1 cellular context compared by ENCODE assay signal in genomic region chr17:18158022-18158600, GRCh38.
TF ChIP-seq lines count a peak whose summit lies in the region.

No MANE protein-coding gene starts in this region.

TF ChIP-seq in K562, 482 proteins besides CTCF, POLR2A, EP300 and RAD21 (continued from another document):
- peak; percentile 40; the same call in 1 of the 2 replicates for TF ChIP-seq CREB3L1 (IDR thresholded peaks at IDR 0.05; ENCODE audit: borderline replicate concordance, low read depth)
- 0 out of 2 replicates have a peak, but pooled peaks have one; percentile 7 for TF ChIP-seq CEBPG (CRISPR knock-in tag; IDR thresholded peaks at IDR 0.05)
- no peak for TF ChIP-seq CEBPG (tag; conservative IDR thresholded peaks at IDR 0.05 in 1 of 2, IDR thresholded peaks at IDR 0.05 in 1 of 2)
- no peak for TF ChIP-seq ZNF398 (CRISPR knock-in tag; IDR thresholded peaks at IDR 0.05)
- TF ChIP-seq ZNF445 (CRISPR knock-in tag; IDR thresholded peaks at IDR 0.05; ENCODE audit: low read depth) = no peak
- no peak for TF ChIP-seq MAX (CRISPR knock-in tag; IDR thresholded peaks at IDR 0.05)
- peak; percentile 94 for TF ChIP-seq CREM (IDR thresholded peaks at IDR 0.05; ENCODE audit: low read depth)
- no peak for TF ChIP-seq MEF2D (tag; conservative IDR thresholded peaks at IDR 0.05; ENCODE audit: low read depth)
- no peak for TF ChIP-seq HOXB6 (CRISPR knock-in tag; IDR thresholded peaks at IDR 0.05; ENCODE audit: borderline replicate concordance)
- TF ChIP-seq HDGF (IDR thresholded peaks at IDR 0.05) = 0 out of 2 replicates have a peak, but pooled peaks have one; percentile 46
- TF ChIP-seq FOXK1 (CRISPR knock-in tag; IDR thresholded peaks at IDR 0.05; ENCODE audit: borderline replicate concordance) = no peak
- no peak for TF ChIP-seq BCLAF1 (IDR thresholded peaks at IDR 0.05; ENCODE audit: borderline replicate concordance in 1 of 2, control insufficient read depth in 1 of 2, low read depth in 2 of 2, low read length in 1 of 2)
- TF ChIP-seq ZNF24 (IDR thresholded peaks at IDR 0.05) = no peak
- no peak for TF ChIP-seq ZNF12 (CRISPR knock-in tag; IDR thresholded peaks at IDR 0.05)
- TF ChIP-seq MAFF (IDR thresholded peaks at IDR 0.05; ENCODE audit: low read length) = no peak
- no peak for TF ChIP-seq RFX7 (CRISPR knock-in tag; IDR thresholded peaks at IDR 0.05)
- no peak for TF ChIP-seq BDP1 (IDR thresholded peaks at IDR 0.05; ENCODE audit: insufficient read depth, insufficient read length)
- no peak for TF ChIP-seq ZNF778 (CRISPR knock-in tag; IDR thresholded peaks at IDR 0.05)
- no peak for TF ChIP-seq EP400 (IDR thresholded peaks at IDR 0.05)
- no peak for TF ChIP-seq ZFP1 (CRISPR knock-in tag; IDR thresholded peaks at IDR 0.05)
- no peak for TF ChIP-seq ZNF639 (CRISPR knock-in tag; conservative IDR thresholded peaks at IDR 0.05 in 1 of 2, IDR thresholded peaks at IDR 0.05 in 1 of 2)
- peak; percentile 36; the same call in 1 of the 2 replicates for TF ChIP-seq PHF8 (IDR thresholded peaks at IDR 0.05; ENCODE audit: borderline replicate concordance, low read length)
- TF ChIP-seq ZBTB7A (IDR thresholded peaks at IDR 0.05; ENCODE audit: borderline replicate concordance, control insufficient read depth, low read depth, low read length) = peak; percentile 27; the same call in 1 of the 2 replicates
- TF ChIP-seq CBFA2T3 (IDR thresholded peaks at IDR 0.05) = no peak
- no peak for TF ChIP-seq ZBTB40 (IDR thresholded peaks at IDR 0.05)
- TF ChIP-seq ZBTB40 (CRISPR knock-in tag; IDR thresholded peaks at IDR 0.05) = no peak
- TF ChIP-seq KDM2B (CRISPR knock-in tag; IDR thresholded peaks at IDR 0.05) = no peak
- TF ChIP-seq YY1 (IDR thresholded peaks at IDR 0.05; ENCODE audit: borderline replicate concordance in 1 of 3, control insufficient read depth in 1 of 3, extremely low read depth in 1 of 3, insufficient read depth in 3 of 3, insufficient read length in 1 of 3, insufficient replicate concordance in 2 of 3, low read depth in 1 of 3, low read length in 2 of 3) = no peak
- no peak for TF ChIP-seq RFX1 (IDR thresholded peaks at IDR 0.05)
- TF ChIP-seq SLC30A9 (CRISPR knock-in tag; IDR thresholded peaks at IDR 0.05) = no peak
- peak; percentile 54 for TF ChIP-seq RBFOX2 (IDR thresholded peaks at IDR 0.05; ENCODE audit: low read depth, low read length)
- no peak for TF ChIP-seq USF1 (CRISPR knock-in tag; IDR thresholded peaks at IDR 0.05)
- no peak for TF ChIP-seq ZNF699 (CRISPR knock-in tag; IDR thresholded peaks at IDR 0.05; ENCODE audit: insufficient replicate concordance)
- TF ChIP-seq NR0B1 (IDR thresholded peaks at IDR 0.05; ENCODE audit: partially characterized antibody) = no peak
- no peak for TF ChIP-seq HDAC8 (tag; IDR thresholded peaks at IDR 0.05)
- TF ChIP-seq TFAP4 (CRISPR knock-in tag; IDR thresholded peaks at IDR 0.05; ENCODE audit: borderline replicate concordance) = peak; percentile 92
- no peak for TF ChIP-seq FOXJ3 (CRISPR knock-in tag; IDR thresholded peaks at IDR 0.05)
- no peak for TF ChIP-seq CHD2 (IDR thresholded peaks at IDR 0.05; ENCODE audit: low read depth, low read length)
TF ChIP-seq in K562: peak in this region for 22.
